In the genomic region with DNA sequence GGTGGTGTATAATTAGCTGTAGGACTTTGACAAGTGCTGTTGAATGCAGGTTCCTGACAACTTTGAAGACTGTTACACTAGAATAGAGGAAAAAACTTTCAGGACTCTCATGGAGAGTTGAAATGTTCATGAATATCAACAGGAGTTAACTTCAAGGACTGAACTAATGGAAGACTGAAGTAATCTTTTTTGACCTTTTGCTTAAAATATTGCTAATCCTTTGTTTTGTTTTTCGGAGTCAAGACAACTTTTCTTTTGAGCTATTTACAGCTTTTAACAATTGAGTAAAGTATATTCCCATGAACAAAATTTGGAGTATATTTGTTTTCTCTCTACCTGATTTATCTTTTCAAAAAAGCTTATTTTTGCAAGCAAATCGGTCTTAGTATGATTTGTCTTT, we compare ENCODE assay signal across 24 cellular contexts.
"Had no signal": no experiment of that assay in that cellular context is flagged by ENCODE, and none has a peak within 500 bp of the region (broad histone marks: within the 10 kb centered on the region; RNA-seq: fewer than 3 reads in every experiment).

No MANE protein-coding gene starts in this region.

- H3K27me3 ChIP-seq: breast epithelium had no signal

- H3K27ac ChIP-seq: breast epithelium, PC-9 had no signal

- H3K4me3 ChIP-seq: breast epithelium, PC-9 had no signal

- H3K4me1 ChIP-seq: breast epithelium had no signal

- H3K9me3 ChIP-seq: breast epithelium had no signal

- H2AFZ ChIP-seq: PC-9 had no signal

- H3K4me2 ChIP-seq: PC-9 had no signal

- H3K36me3 ChIP-seq: breast epithelium had no signal

- DNase-seq: activated CD4-positive, alpha-beta T cell treated with anti-CD3 and anti-CD28 coated beads for 1 hour; activated CD4-positive, alpha-beta T cell treated with anti-CD3 and anti-CD28 coated beads, Interleukin-2, amount 10 ng/mL, durations not matched to agents 24 days and 14 days; activated CD4-positive, alpha-beta T cell treated with anti-CD3 and anti-CD28 coated beads, Interleukin-2, amount 50 U/mL, for 48 hours; activated CD8-positive, alpha-beta memory T cell treated with anti-CD3 and anti-CD28 coated beads, Interleukin-2, amount 10 ng/mL, durations not matched to agents 7 days and 5 days; activated effector memory CD4-positive, alpha-beta T cell treated with Interleukin-2 at 50 U/mL for 16 hours; activated naive CD4-positive, alpha-beta T cell; activated T-cell treated with anti-CD3 and anti-CD28 coated beads, Interleukin-2, amount 50 U/mL, for 24 hours; aorta; caudate nucleus; Kasumi-1; NCI-H1092 treated with DMSO at 0.1 percent for 48 hours; NCI-H1436; NCI-H187; NCI-H2081 treated with DMSO at 0.1 percent for 48 hours; NCI-H2171; NCI-H2227 treated with DMSO at 0.1 percent for 48 hours; NCI-H446 treated with DMSO at 0.1 percent for 48 hours; NCI-H526; NCI-H774; PC-9; SHP77 treated with DMSO at 0.1 percent for 48 hours; T-helper 17 cell; T-helper 9 cell had no signal
